Comparison of ENCODE assay signal across 19 cellular contexts in the genomic region with DNA sequence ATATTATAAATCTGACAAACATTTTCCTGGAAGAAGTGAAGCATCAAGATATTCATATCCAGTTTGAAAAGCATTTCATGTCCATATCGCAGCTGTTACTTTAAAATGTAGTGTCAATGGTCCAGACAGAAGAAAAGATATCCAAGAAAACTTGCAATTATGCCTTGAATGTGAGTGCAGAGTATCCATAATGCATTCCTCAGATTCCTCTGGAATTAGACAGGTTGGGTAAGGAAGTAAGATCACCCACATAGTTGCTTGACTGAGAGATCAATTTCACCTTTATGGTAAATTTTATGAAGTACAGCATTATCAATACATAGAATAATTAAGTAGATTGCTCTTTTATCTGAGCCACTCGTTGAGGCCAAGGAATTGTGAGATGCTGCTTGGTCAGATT.
DNase-seq lines count a peak whose midpoint lies in the region; FAIRE-seq and TF ChIP-seq lines count a peak whose summit lies in the region.
"Had no signal": no experiment of that assay in that cellular context is flagged by ENCODE, and none has a peak within 500 bp of the region (broad histone marks: within the 10 kb centered on the region; RNA-seq: fewer than 3 reads in every experiment).

No MANE protein-coding gene starts in this region.

- H3K9me3 ChIP-seq in SJCRH30 (replicated peaks): no peaks in the 10 kb centered on the region; the same call in 1 of the 2 replicates
- H3K9me3 ChIP-seq: BE2C had no signal

- DNase-seq in HTR-8/SVneo (ENCODE audit: insufficient read length, low spot score) (peak; percentile 12), SJCRH30 (peak in 1 of 2 experiments; percentile 12), glomerular visceral epithelial cell (ENCODE audit: extremely low spot score) (peak; percentile 48), urothelium cell line (ENCODE audit: low spot score) (peak; percentile 8), D721Med (ENCODE audit: insufficient read length, low spot score) (no peak), NCI-H146 treated with DMSO at 0.1 percent for 48 hours (lab: John Stamatoyannopoulos, UW; ENCODE audit: unreplicated experiment) (no peak)
- DNase-seq in stimulated activated CD4-positive, alpha-beta T cell treated with anti-CD3 and anti-CD28 coated beads, Interleukin-1b, Interleukin-23, amount 100 ng/mL, for 48 hours: no peak
- DNase-seq: BE2C; Calu3; CD4-positive, alpha-beta T cell; DMS79; GOT3; MM.1S; NCI-H1092 treated with DMSO at 0.1 percent for 48 hours; NCI-H187; NCI-H526 treated with DMSO at 0.1 percent for 48 hours; PC-9 had no signal

- TF ChIP-seq CTCF in D721Med (IDR thresholded peaks at IDR 0.05; ENCODE audit: insufficient read depth, missing control alignments): no peak

- H3K27ac ChIP-seq in SJCRH30: peak overlapping the region; percentile 25
- H3K27ac ChIP-seq: PC-9, SK-N-MC had no signal

- no peak for FAIRE-seq in HTR-8/SVneo (lab: Jason Lieb, UNC)
- no peak for FAIRE-seq in urothelium cell line (lab: Jason Lieb, UNC)
- no peak for FAIRE-seq in D721Med (lab: Jason Lieb, UNC)
- FAIRE-seq: GM18507 had no signal

- no peaks in the 10 kb centered on the region for H3K36me3 ChIP-seq in SJCRH30
- H3K36me3 ChIP-seq: BE2C had no signal

- peaks cover 9% of the 10 kb centered on the region for H3K4me1 ChIP-seq in SJCRH30
- H3K4me1 ChIP-seq: BE2C had no signal

- no peak overlapping the region for H3K4me3 ChIP-seq in SJCRH30
- H3K4me3 ChIP-seq: PC-9, SK-N-MC had no signal

- no peaks in the 10 kb centered on the region for H3K27me3 ChIP-seq in SJCRH30
- H3K27me3 ChIP-seq: BE2C had no signal

Comparison
In these comparisons a context has a peak if more than half of its experiments do, and no peak if none do; other contexts are left out.
1. DNase-seq: peak in HTR-8/SVneo (single experiment), glomerular visceral epithelial cell (single experiment) and urothelium cell line (single experiment); none in D721Med (single experiment), NCI-H146 treated with DMSO at 0.1 percent for 48 hours (single experiment) and stimulated activated CD4-positive, alpha-beta T cell treated with anti-CD3 and anti-CD28 coated beads, Interleukin-1b, Interleukin-23, amount 100 ng/mL, for 48 hours (single experiment).